In genomic region chr17:62611308-62611707, GRCh38 we compare ENCODE assay signal across 12 cellular contexts. TPM values are rescaled to one million over a fixed set of nuclear protein-coding genes. Genes with fewer than 3 reads are reported as not detected.
DNase-seq lines count a peak whose midpoint lies in the region; ATAC-seq, FAIRE-seq and TF ChIP-seq lines count a peak whose summit lies in the region.
"Had no signal": no experiment of that assay in that cellular context is flagged by ENCODE, and none has a peak within 500 bp of the region (broad histone marks: within the 10 kb centered on the region; RNA-seq: fewer than 3 reads in every experiment).

No MANE protein-coding gene starts in this region.

- peak overlapping the region; percentile 50 for H3K27ac Mint-ChIP-seq in activated CD4-positive, alpha-beta memory T cell treated with anti-CD3 and anti-CD28 coated beads, Interleukin-2, amount 10 ng/mL, durations not matched to agents 7 days and 5 days
- no peak overlapping the region for H3K27ac Mint-ChIP-seq in activated T-helper 1 cell treated with anti-CD3 and anti-CD28 coated beads, Interleukin-12 subunit alpha, Interleukin-12 subunit beta, Interleukin-2, Interleukin-4 antibody, amounts not matched to agents 30 ng/mL and 10 ng/mL and 1 ng/mL, durations not matched to agents 14 hours and 24 hours and 36 hours
- H3K27ac Mint-ChIP-seq: CD4-positive, alpha-beta T cell; T-helper 2 cell treated with Interferon-gamma antibody and Interleukin-4, amounts not matched to agents 5 μg/mL and 100 μg/mL, for 36 hours had no signal

- peaks cover 21% of the 10 kb centered on the region for H3K4me1 Mint-ChIP-seq in activated CD4-positive, alpha-beta memory T cell treated with anti-CD3 and anti-CD28 coated beads, Interleukin-2, amount 10 ng/mL, durations not matched to agents 7 days and 5 days
- H3K4me1 Mint-ChIP-seq in activated T-helper 1 cell treated with anti-CD3 and anti-CD28 coated beads, Interleukin-12 subunit alpha, Interleukin-12 subunit beta, Interleukin-2, Interleukin-4 antibody, amounts not matched to agents 30 ng/mL and 10 ng/mL and 1 ng/mL, durations not matched to agents 14 hours and 24 hours and 36 hours (ENCODE audit: low read depth) = no peaks in the 10 kb centered on the region

- H3K9me3 Mint-ChIP-seq in activated CD4-positive, alpha-beta memory T cell treated with anti-CD3 and anti-CD28 coated beads, Interleukin-2, amount 10 ng/mL, durations not matched to agents 7 days and 5 days = no peaks in the 10 kb centered on the region
- no peaks in the 10 kb centered on the region for H3K9me3 Mint-ChIP-seq in activated T-helper 1 cell treated with anti-CD3 and anti-CD28 coated beads, Interleukin-12 subunit alpha, Interleukin-12 subunit beta, Interleukin-2, Interleukin-4 antibody, amounts not matched to agents 30 ng/mL and 10 ng/mL and 1 ng/mL, durations not matched to agents 14 hours and 24 hours and 36 hours
- H3K9me3 Mint-ChIP-seq: CD4-positive, alpha-beta T cell; T-helper 2 cell treated with Interferon-gamma antibody and Interleukin-4, amounts not matched to agents 5 μg/mL and 100 μg/mL, for 36 hours had no signal

- H3K36me3 Mint-ChIP-seq in activated CD4-positive, alpha-beta memory T cell treated with anti-CD3 and anti-CD28 coated beads, Interleukin-2, amount 10 ng/mL, durations not matched to agents 7 days and 5 days (ENCODE audit: low read depth) = peaks cover 58% of the 10 kb centered on the region
- H3K36me3 Mint-ChIP-seq in activated T-helper 1 cell treated with anti-CD3 and anti-CD28 coated beads, Interleukin-12 subunit alpha, Interleukin-12 subunit beta, Interleukin-2, Interleukin-4 antibody, amounts not matched to agents 30 ng/mL and 10 ng/mL and 1 ng/mL, durations not matched to agents 14 hours and 24 hours and 36 hours (ENCODE audit: low read depth) = peaks cover 44% of the 10 kb centered on the region

- H3K27me3 Mint-ChIP-seq in activated CD4-positive, alpha-beta memory T cell treated with anti-CD3 and anti-CD28 coated beads, Interleukin-2, amount 10 ng/mL, durations not matched to agents 7 days and 5 days = no peaks in the 10 kb centered on the region
- H3K27me3 Mint-ChIP-seq in activated T-helper 1 cell treated with anti-CD3 and anti-CD28 coated beads, Interleukin-12 subunit alpha, Interleukin-12 subunit beta, Interleukin-2, Interleukin-4 antibody, amounts not matched to agents 30 ng/mL and 10 ng/mL and 1 ng/mL, durations not matched to agents 14 hours and 24 hours and 36 hours (ENCODE audit: insufficient read depth) = no peaks in the 10 kb centered on the region
- H3K27me3 Mint-ChIP-seq: CD4-positive, alpha-beta T cell had no signal

- no peak for TF ChIP-seq POLR2A in GM12892 (IDR thresholded peaks at IDR 0.05; ENCODE audit: low read depth, low read length)

- peak; percentile 48 for FAIRE-seq in GM12892 (lab: Jason Lieb, UNC)

- no peak for TF ChIP-seq CTCF in GM20000 (IDR thresholded peaks at IDR 0.05; ENCODE audit: extremely low read depth, missing control alignments)

- intact Hi-C loops in activated T-helper 1 cell treated with anti-CD3 and anti-CD28 coated beads, Interleukin-12 subunit alpha, Interleukin-12 subunit beta, Interleukin-2, Interleukin-4 antibody, amounts not matched to agents 30 ng/mL and 10 ng/mL and 1 ng/mL, durations not matched to agents 14 hours and 24 hours and 36 hours (cut with micrococcal nuclease) = no loop called here
- intact Hi-C loops in cardiac septum (cut with DNase I) = no loop called here

- H3K4me3 Mint-ChIP-seq in activated CD4-positive, alpha-beta memory T cell treated with anti-CD3 and anti-CD28 coated beads, Interleukin-2, amount 10 ng/mL, durations not matched to agents 7 days and 5 days = peak overlapping the region; percentile 18
- H3K4me3 Mint-ChIP-seq in activated T-helper 1 cell treated with anti-CD3 and anti-CD28 coated beads, Interleukin-12 subunit alpha, Interleukin-12 subunit beta, Interleukin-2, Interleukin-4 antibody, amounts not matched to agents 30 ng/mL and 10 ng/mL and 1 ng/mL, durations not matched to agents 14 hours and 24 hours and 36 hours = no peak overlapping the region
- H3K4me3 Mint-ChIP-seq: CD4-positive, alpha-beta T cell; T-helper 2 cell treated with Interferon-gamma antibody and Interleukin-4, amounts not matched to agents 5 μg/mL and 100 μg/mL, for 36 hours had no signal

- POLR2A ChIA-PET in activated CD4-positive, alpha-beta memory T cell treated with anti-CD3 and anti-CD28 coated beads, Interleukin-2, amount 10 ng/mL, durations not matched to agents 7 days and 5 days (lab: Charles Lee) = interaction anchor here (1.1 kb wide), 1 partner anchor 46 kb away, joined by 3 read pairs; no protein-coding TSS in a partner anchor

- ATAC-seq in GM21390 (IDR thresholded peaks at IDR 0.05; ENCODE audit: unreplicated experiment) (peak; percentile 89), HG03139 (IDR thresholded peaks at IDR 0.05; ENCODE audit: unreplicated experiment) (peak; percentile 70)

- CTCF ChIA-PET in activated CD4-positive, alpha-beta memory T cell treated with anti-CD3 and anti-CD28 coated beads, Interleukin-2, amount 10 ng/mL, durations not matched to agents 7 days and 5 days (lab: Charles Lee) = interaction anchor here (1.6 kb wide), 1 partner anchor 189 kb away, joined by 6 read pairs; no protein-coding TSS in a partner anchor

- no peak for DNase-seq in GM12892 (ENCODE audit: insufficient read length)
- DNase-seq in activated CD4-positive, alpha-beta memory T cell treated with anti-CD3 and anti-CD28 coated beads, Interleukin-2, amount 10 ng/mL, durations not matched to agents 7 days and 5 days = peak; percentile 31
- DNase-seq in activated T-helper 1 cell treated with anti-CD3 and anti-CD28 coated beads, Interleukin-12 subunit alpha, Interleukin-12 subunit beta, Interleukin-2, Interleukin-4 antibody, amounts not matched to agents 30 ng/mL and 10 ng/mL and 1 ng/mL, durations not matched to agents 14 hours and 24 hours and 36 hours (ENCODE audit: low spot score) = no peak
- DNase-seq in GM20000 (ENCODE audit: low spot score) = no peak
- DNase-seq in cardiac septum (ENCODE audit: low spot score) = no peak
- DNase-seq in mucosa of gallbladder (ENCODE audit: low spot score) = no peak
- DNase-seq: CD4-positive, alpha-beta T cell; kidney glomerular epithelial cell; NCI-H1105 had no signal

RNA-seq across cellular contexts. Expression of gene MRC2, which starts 16.2 kb away (rescaled TPM):
- 1.3 TPM for polyA plus RNA-seq in GM12892 (2012; ENCODE audit: missing spikeins)
- total RNA-seq in activated CD4-positive, alpha-beta memory T cell treated with anti-CD3 and anti-CD28 coated beads, Interleukin-2, amount 10 ng/mL, durations not matched to agents 7 days and 5 days = 1 to 10 TPM; 6.2 to 8.9 TPM
- total RNA-seq in activated T-helper 1 cell treated with anti-CD3 and anti-CD28 coated beads, Interleukin-12 subunit alpha, Interleukin-12 subunit beta, Interleukin-2, Interleukin-4 antibody, amounts not matched to agents 30 ng/mL and 10 ng/mL and 1 ng/mL, durations not matched to agents 14 hours and 24 hours and 36 hours = 1.6 TPM in 2 replicates
- total RNA-seq in cardiac septum (28.9 TPM), mucosa of gallbladder (87.4 TPM)
